9 cellular contexts compared by ENCODE assay signal in genomic region chr1:40825430-40825778, GRCh38. TPM values are rescaled to one million over a fixed set of nuclear protein-coding genes. Genes with fewer than 3 reads are reported as not detected.
DNase-seq lines count a peak whose midpoint lies in the region; ATAC-seq lines count a peak whose summit lies in the region.
"Had no signal": no experiment of that assay in that cellular context is flagged by ENCODE, and none has a peak within 500 bp of the region (broad histone marks: within the 10 kb centered on the region; RNA-seq: fewer than 3 reads in every experiment).

No MANE protein-coding gene starts in this region.

- peak; percentile 67 for ATAC-seq in GM19023 (IDR thresholded peaks at IDR 0.05; ENCODE audit: unreplicated experiment)
- ATAC-seq in T-helper 17 cell = no peak
- ATAC-seq in HG03196 (IDR thresholded peaks at IDR 0.05; ENCODE audit: unreplicated experiment) = no peak
- no peak for ATAC-seq in HG03460 (IDR thresholded peaks at IDR 0.05; ENCODE audit: unreplicated experiment)

- no peak overlapping the region for H3K4me3 Mint-ChIP-seq in T-helper 17 cell

- H3K27me3 Mint-ChIP-seq in T-helper 17 cell = no peaks in the 10 kb centered on the region

- H3K4me1 Mint-ChIP-seq in T-helper 17 cell = peaks cover 21% of the 10 kb centered on the region

- H3K27ac Mint-ChIP-seq in T-helper 17 cell = no peak overlapping the region

- H3K36me3 Mint-ChIP-seq in T-helper 17 cell (ENCODE audit: low read depth) = no peaks in the 10 kb centered on the region

- peak; percentile 70 for DNase-seq in DMS153 (lab: John Stamatoyannopoulos, UW)
- DNase-seq in NCI-H69 (lab: John Stamatoyannopoulos, UW) = peak; percentile 45
- DNase-seq in medulla oblongata (ENCODE audit: extremely low spot score) = peak; percentile 29
- DNase-seq in T-helper 17 cell = no peak
- no peak for DNase-seq in NCI-H2107 treated with DMSO at 0.1 percent for 48 hours (lab: John Stamatoyannopoulos, UW; ENCODE audit: unreplicated experiment)

- H3K9me3 ChIP-seq in T-helper 17 cell (ENCODE audit: control insufficient read depth, low read length, poor library complexity, severe bottlenecking) = no peaks in the 10 kb centered on the region
- H3K9me3 ChIP-seq: neutrophil had no signal

RNA-seq across cellular contexts. Expression of gene CITED4, which starts 36.8 kb away (rescaled TPM):
- 10 to 100 TPM; 17.2 to 23.6 TPM for total RNA-seq in T-helper 17 cell

RNA-seq across cellular contexts. Expression of gene KCNQ4, which starts 41.8 kb away (rescaled TPM):
- total RNA-seq in T-helper 17 cell = under 1 TPM; 0.17 to 0.86 TPM

Comparison
In these comparisons a context has a peak if more than half of its experiments do, and no peak if none do; other contexts are left out.
1. DNase-seq: peak in DMS153 (single experiment), NCI-H69 (single experiment) and medulla oblongata (single experiment); none in T-helper 17 cell (0 of 3) and NCI-H2107 treated with DMSO at 0.1 percent for 48 hours (single experiment).